Comparison of ENCODE assay signal across 1 cellular context in genomic region chr20:4916991-4917881, GRCh38.
TF ChIP-seq lines count a peak whose summit lies in the region.

No MANE protein-coding gene starts in this region.

TF ChIP-seq in SK-N-SH, 30 proteins besides CTCF, POLR2A, EP300 and RAD21 (continued from another document):
- TF ChIP-seq, protein P1, sequence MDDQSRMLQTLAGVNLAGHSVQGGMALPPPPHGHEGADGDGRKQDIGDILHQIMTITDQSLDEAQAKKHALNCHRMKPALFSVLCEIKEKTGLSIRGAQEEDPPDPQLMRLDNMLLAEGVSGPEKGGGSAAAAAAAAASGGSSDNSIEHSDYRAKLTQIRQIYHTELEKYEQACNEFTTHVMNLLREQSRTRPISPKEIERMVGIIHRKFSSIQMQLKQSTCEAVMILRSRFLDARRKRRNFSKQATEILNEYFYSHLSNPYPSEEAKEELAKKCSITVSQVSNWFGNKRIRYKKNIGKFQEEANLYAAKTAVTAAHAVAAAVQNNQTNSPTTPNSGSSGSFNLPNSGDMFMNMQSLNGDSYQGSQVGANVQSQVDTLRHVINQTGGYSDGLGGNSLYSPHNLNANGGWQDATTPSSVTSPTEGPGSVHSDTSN (IDR thresholded peaks at IDR 0.05): no peak
- TF ChIP-seq FOSL2 (IDR thresholded peaks at IDR 0.05; ENCODE audit: borderline replicate concordance, low read depth): no peak
- no peak for TF ChIP-seq FOXJ3 (CRISPR knock-in tag; IDR thresholded peaks at IDR 0.05)
- TF ChIP-seq, protein P2, sequence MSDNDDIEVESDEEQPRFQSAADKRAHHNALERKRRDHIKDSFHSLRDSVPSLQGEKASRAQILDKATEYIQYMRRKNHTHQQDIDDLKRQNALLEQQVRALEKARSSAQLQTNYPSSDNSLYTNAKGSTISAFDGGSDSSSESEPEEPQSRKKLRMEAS (IDR thresholded peaks at IDR 0.05; ENCODE audit: low read depth): no peak
- TF ChIP-seq RFX5 (IDR thresholded peaks at IDR 0.05; ENCODE audit: low read length): no peak
- TF ChIP-seq ZBTB33 (IDR thresholded peaks at IDR 0.05; ENCODE audit: borderline replicate concordance, low read depth): no peak
- TF ChIP-seq IRF3 (IDR thresholded peaks at IDR 0.05; ENCODE audit: low read depth, low read length): no peak
- TF ChIP-seq TAF1 (IDR thresholded peaks at IDR 0.05; ENCODE audit: borderline replicate concordance, low read depth, low read length): no peak
- TF ChIP-seq SIN3A (IDR thresholded peaks at IDR 0.05; ENCODE audit: borderline replicate concordance, low read depth, low read length): no peak
- no peak for TF ChIP-seq MEF2A (IDR thresholded peaks at IDR 0.05; ENCODE audit: borderline replicate concordance, low read depth)
- TF ChIP-seq, protein P3, sequence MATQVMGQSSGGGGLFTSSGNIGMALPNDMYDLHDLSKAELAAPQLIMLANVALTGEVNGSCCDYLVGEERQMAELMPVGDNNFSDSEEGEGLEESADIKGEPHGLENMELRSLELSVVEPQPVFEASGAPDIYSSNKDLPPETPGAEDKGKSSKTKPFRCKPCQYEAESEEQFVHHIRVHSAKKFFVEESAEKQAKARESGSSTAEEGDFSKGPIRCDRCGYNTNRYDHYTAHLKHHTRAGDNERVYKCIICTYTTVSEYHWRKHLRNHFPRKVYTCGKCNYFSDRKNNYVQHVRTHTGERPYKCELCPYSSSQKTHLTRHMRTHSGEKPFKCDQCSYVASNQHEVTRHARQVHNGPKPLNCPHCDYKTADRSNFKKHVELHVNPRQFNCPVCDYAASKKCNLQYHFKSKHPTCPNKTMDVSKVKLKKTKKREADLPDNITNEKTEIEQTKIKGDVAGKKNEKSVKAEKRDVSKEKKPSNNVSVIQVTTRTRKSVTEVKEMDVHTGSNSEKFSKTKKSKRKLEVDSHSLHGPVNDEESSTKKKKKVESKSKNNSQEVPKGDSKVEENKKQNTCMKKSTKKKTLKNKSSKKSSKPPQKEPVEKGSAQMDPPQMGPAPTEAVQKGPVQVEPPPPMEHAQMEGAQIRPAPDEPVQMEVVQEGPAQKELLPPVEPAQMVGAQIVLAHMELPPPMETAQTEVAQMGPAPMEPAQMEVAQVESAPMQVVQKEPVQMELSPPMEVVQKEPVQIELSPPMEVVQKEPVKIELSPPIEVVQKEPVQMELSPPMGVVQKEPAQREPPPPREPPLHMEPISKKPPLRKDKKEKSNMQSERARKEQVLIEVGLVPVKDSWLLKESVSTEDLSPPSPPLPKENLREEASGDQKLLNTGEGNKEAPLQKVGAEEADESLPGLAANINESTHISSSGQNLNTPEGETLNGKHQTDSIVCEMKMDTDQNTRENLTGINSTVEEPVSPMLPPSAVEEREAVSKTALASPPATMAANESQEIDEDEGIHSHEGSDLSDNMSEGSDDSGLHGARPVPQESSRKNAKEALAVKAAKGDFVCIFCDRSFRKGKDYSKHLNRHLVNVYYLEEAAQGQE (IDR thresholded peaks at IDR 0.05; ENCODE audit: low read depth, low read length): no peak
- TF ChIP-seq NFIC (IDR thresholded peaks at IDR 0.05; ENCODE audit: borderline replicate concordance): no peak
- TF ChIP-seq USF2 (IDR thresholded peaks at IDR 0.05; ENCODE audit: borderline replicate concordance, low read depth, low read length): no peak
- no peak for TF ChIP-seq ELF1 (IDR thresholded peaks at IDR 0.05)
- no peak for TF ChIP-seq MXI1 (IDR thresholded peaks at IDR 0.05; ENCODE audit: low read depth, low read length)
